In genomic region chr11:10322830-10323792, GRCh38 we compare ENCODE assay signal across 8 cellular contexts. TPM values are rescaled to one million over a fixed set of nuclear protein-coding genes. Genes with fewer than 3 reads are reported as not detected.
A peak's percentile ranks its signal among the peaks of the same experiment; 100 is the strongest.
DNase-seq lines count a peak whose midpoint lies in the region; ATAC-seq and TF ChIP-seq lines count a peak whose summit lies in the region.

No MANE protein-coding gene starts in this region.

- H3K9me3 Mint-ChIP-seq in activated CD4-positive, alpha-beta T cell treated with anti-CD3 and anti-CD28 coated beads, Interleukin-2, amount 10 ng/mL, durations not matched to agents 24 days and 14 days = no peaks in the 10 kb centered on the region

- H3K36me3 Mint-ChIP-seq in activated CD4-positive, alpha-beta T cell treated with anti-CD3 and anti-CD28 coated beads, Interleukin-2, amount 10 ng/mL, durations not matched to agents 24 days and 14 days (ENCODE audit: low read depth) = no peaks in the 10 kb centered on the region

- H3K4me1 ChIP-seq in endocrine pancreas (ENCODE audit: control insufficient read depth, insufficient read depth, low read length) (peaks cover 11% of the 10 kb centered on the region), mucosa of descending colon (ENCODE audit: low read depth) (peaks cover 14% of the 10 kb centered on the region), tibial nerve (peaks cover 0 to 79% (median 14%) of the 10 kb centered on the region in 4 donors)

- no peaks in the 10 kb centered on the region for H3K27me3 ChIP-seq in endocrine pancreas (ENCODE audit: control insufficient read depth, insufficient read depth, low read length)
- no peaks in the 10 kb centered on the region for H3K27me3 ChIP-seq in tibial nerve

- H3K4me3 ChIP-seq in endocrine pancreas (ENCODE audit: control insufficient read depth, insufficient read depth, low read length) (peak overlapping the region; percentile 24), mucosa of descending colon (no peak overlapping the region), tibial nerve (peak overlapping the region in 1 of 4 donors; percentile 1)

- WGBS in tibial nerve, 2 donors = 26 to 33% methylated on average over 8 of the region's 8 CpGs

- ATAC-seq in GM21526 (IDR thresholded peaks at IDR 0.05; ENCODE audit: low FRiP score, unreplicated experiment) (peak; percentile 54), mucosa of descending colon (peak; percentile 64)

- H3K9ac ChIP-seq in endocrine pancreas (ENCODE audit: control insufficient read depth, insufficient read depth, low read length) = no peak overlapping the region

- H3K36me3 ChIP-seq in endocrine pancreas (ENCODE audit: control insufficient read depth, insufficient read depth, low read length) (no peaks in the 10 kb centered on the region), mucosa of descending colon (ENCODE audit: low read depth) (no peaks in the 10 kb centered on the region), tibial nerve (no peaks in the 10 kb centered on the region)

- peak overlapping the region; percentile 62 for H3K4me3 Mint-ChIP-seq in activated CD4-positive, alpha-beta T cell treated with anti-CD3 and anti-CD28 coated beads, Interleukin-2, amount 10 ng/mL, durations not matched to agents 24 days and 14 days

- H3K27ac ChIP-seq in tibial nerve = peak overlapping the region in 3 of 4 donors; percentile 52 to 72 (median 63)

- H3K27me3 Mint-ChIP-seq in activated CD4-positive, alpha-beta T cell treated with anti-CD3 and anti-CD28 coated beads, Interleukin-2, amount 10 ng/mL, durations not matched to agents 24 days and 14 days = peaks cover 13% of the 10 kb centered on the region

- H3K27ac Mint-ChIP-seq in activated CD4-positive, alpha-beta T cell treated with anti-CD3 and anti-CD28 coated beads, Interleukin-2, amount 10 ng/mL, durations not matched to agents 24 days and 14 days = peak overlapping the region; percentile 94

- H3K4me1 Mint-ChIP-seq in activated CD4-positive, alpha-beta T cell treated with anti-CD3 and anti-CD28 coated beads, Interleukin-2, amount 10 ng/mL, durations not matched to agents 24 days and 14 days = peaks cover 21% of the 10 kb centered on the region

- DNase-seq in CD1c-positive myeloid dendritic cell (ENCODE audit: extremely low spot score) (peak; percentile 79), NCI-H2227 (lab: John Stamatoyannopoulos, UW; ENCODE audit: unreplicated experiment) (peak; percentile 70), mucosa of descending colon (peak in 2 of 3 donors; percentile 48 to 71), tibial nerve (ENCODE audit: low spot score in 2 of 2) (no peak), putamen (ENCODE audit: low spot score) (no peak)
- DNase-seq in activated CD4-positive, alpha-beta T cell treated with anti-CD3 and anti-CD28 coated beads, Interleukin-2, amount 10 ng/mL, durations not matched to agents 24 days and 14 days = peak; percentile 85

- TF ChIP-seq EP300 in tibial nerve (IDR thresholded peaks at IDR 0.05) = peak; percentile 51 to 81

- no peaks in the 10 kb centered on the region for H3K9me3 ChIP-seq in endocrine pancreas (ENCODE audit: control insufficient read depth, low read length)
- H3K9me3 ChIP-seq in mucosa of descending colon = no peaks in the 10 kb centered on the region
- no peaks in the 10 kb centered on the region for H3K9me3 ChIP-seq in tibial nerve

- intact Hi-C loops in activated CD4-positive, alpha-beta T cell treated with anti-CD3 and anti-CD28 coated beads, Interleukin-2, amount 10 ng/mL, durations not matched to agents 24 days and 14 days (cut with micrococcal nuclease) = loop anchor here (1.0 to 10.0 kb wide), 7 partner anchors 16 to 710 kb away; no protein-coding TSS in a partner anchor
- intact Hi-C loops in mucosa of descending colon (cut with DNase I, micrococcal nuclease) = loop anchor here in 1 of 2 donors (10.0 kb wide), 1 partner anchor 568 kb away; no protein-coding TSS in a partner anchor

- TF ChIP-seq CTCF in mucosa of descending colon (IDR thresholded peaks at IDR 0.05) (no peak), tibial nerve (IDR thresholded peaks at IDR 0.05) (peak; percentile 36 to 78 (median 47))

- no peak for TF ChIP-seq POLR2A in tibial nerve (IDR thresholded peaks at IDR 0.05)

RNA-seq across cellular contexts. Expression of gene ADM, which starts 18.2 kb away (rescaled TPM):
- total RNA-seq in activated CD4-positive, alpha-beta T cell treated with anti-CD3 and anti-CD28 coated beads, Interleukin-2, amount 10 ng/mL, durations not matched to agents 24 days and 14 days = 5.1 and 7.4 TPM in 2 replicates
- total RNA-seq in mucosa of descending colon (100 to 1,000 TPM in 1 of 3 donors, 10 to 100 TPM in 2; 49.5 to 124 (median 72.9) TPM), tibial nerve (100 to 1,000 TPM; 123 to 420 (median 197) TPM)

RNA-seq across cellular contexts. Expression of gene SBF2, which starts 29.1 kb away (rescaled TPM):
- 7.1 and 9.1 TPM in 2 replicates for total RNA-seq in activated CD4-positive, alpha-beta T cell treated with anti-CD3 and anti-CD28 coated beads, Interleukin-2, amount 10 ng/mL, durations not matched to agents 24 days and 14 days
- total RNA-seq in mucosa of descending colon (10 to 100 TPM; 35.2 to 60.3 (median 48.2) TPM), tibial nerve (100 to 1,000 TPM in 1 of 4 donors, 10 to 100 TPM in 3; 75.0 to 104 (median 86.9) TPM)

Comparison
In these comparisons a context has a peak if more than half of its experiments do, and no peak if none do; other contexts are left out.
1. DNase-seq: peak in CD1c-positive myeloid dendritic cell (single experiment), NCI-H2227 (single experiment), activated CD4-positive, alpha-beta T cell treated with anti-CD3 and anti-CD28 coated beads, Interleukin-2, amount 10 ng/mL, durations not matched to agents 24 days and 14 days (single experiment) and mucosa of descending colon (2 of 3); none in tibial nerve (0 of 2) and putamen (single experiment).